Comparison of ENCODE assay signal across 29 cellular contexts in the genomic region with DNA sequence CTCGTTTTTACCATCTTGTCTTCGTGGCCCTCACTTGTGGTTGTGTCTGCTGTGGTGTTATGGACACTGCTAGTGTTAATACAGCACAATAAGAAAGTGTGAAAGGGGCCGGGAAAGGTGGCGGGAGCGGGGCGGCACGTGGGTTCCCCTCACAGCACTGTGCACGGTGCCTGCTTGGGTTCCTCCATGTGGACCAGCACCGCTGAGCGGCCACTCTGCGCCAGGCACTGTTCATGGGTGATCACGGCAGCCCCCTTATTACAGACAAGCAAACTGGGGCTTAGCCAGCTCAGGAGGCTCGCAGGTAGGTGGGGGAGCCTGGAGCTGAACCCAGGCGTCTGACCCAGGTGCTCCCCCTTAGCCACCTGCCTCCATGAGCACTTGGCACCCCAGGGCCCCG.
"Had no signal": no experiment of that assay in that cellular context is flagged by ENCODE, and none has a peak within 500 bp of the region (broad histone marks: within the 10 kb centered on the region; RNA-seq: fewer than 3 reads in every experiment).

No MANE protein-coding gene starts in this region.

- H3K4me1 ChIP-seq: adrenal gland, body of pancreas had no signal

- ATAC-seq: activated CD4-positive, alpha-beta T cell treated with anti-CD3 and anti-CD28 coated beads for 36 hours; activated CD8-positive, alpha-beta memory T cell treated with anti-CD3 and anti-CD28 coated beads, Interleukin-2, amount 10 ng/mL, durations not matched to agents 7 days and 5 days; activated CD8-positive, alpha-beta T cell treated with anti-CD3 and anti-CD28 coated beads, Interleukin-2, amount 10 ng/mL, durations not matched to agents 7 days and 5 days; activated naive CD8-positive, alpha-beta T cell treated with anti-CD3 and anti-CD28 coated beads, Interleukin-2, amount 50 U/mL, for 24 hours; body of pancreas; effector memory CD8-positive, alpha-beta T cell had no signal

- DNase-seq: activated CD4-positive, alpha-beta memory T cell treated with anti-CD3 and anti-CD28 coated beads for 36 hours; activated CD4-positive, alpha-beta T cell treated with anti-CD3 and anti-CD28 coated beads for 36 hours; activated CD4-positive, alpha-beta T cell treated with anti-CD3 and anti-CD28 coated beads, Interleukin-2, amount 10 ng/mL, durations not matched to agents 24 days and 14 days; activated CD4-positive, CD25-positive, alpha-beta regulatory T cell; activated CD4-positive, CD25-positive, alpha-beta regulatory T cell treated with anti-CD3 and anti-CD28 coated beads, Interleukin-2, amount 50 U/mL, for 72 hours; activated CD8-positive, alpha-beta memory T cell treated with anti-CD3 and anti-CD28 coated beads, Interleukin-2, amount 10 ng/mL, durations not matched to agents 7 days and 5 days; activated CD8-positive, alpha-beta memory T cell treated with anti-CD3 and anti-CD28 coated beads, Interleukin-2, amount 50 U/mL, for 4 hours; activated CD8-positive, alpha-beta T cell treated with anti-CD3 and anti-CD28 coated beads, Interleukin-2, amount 10 ng/mL, durations not matched to agents 7 days and 5 days; activated effector memory CD4-positive, alpha-beta T cell treated with anti-CD3 and anti-CD28 coated beads, Interleukin-2, amount 50 U/mL, for 16 hours; activated naive CD4-positive, alpha-beta T cell treated with anti-CD3 and anti-CD28 coated beads for 36 hours; activated naive CD8-positive, alpha-beta T cell treated with anti-CD3 and anti-CD28 coated beads for 36 hours; activated naive CD8-positive, alpha-beta T cell treated with anti-CD3 and anti-CD28 coated beads, Interleukin-2, amount 50 U/mL, for 24 hours; activated T-cell treated with anti-CD3 and anti-CD28 coated beads, Interleukin-2, amount 50 U/mL, for 1 hour; activated T-cell treated with anti-CD3 and anti-CD28 coated beads, Interleukin-2, amount 50 U/mL, for 48 hours; adrenal gland; amygdala; aorta; body of pancreas; caudate nucleus; cortex of kidney; dermis blood vessel endothelial cell; effector CD4-positive, alpha-beta T cell; effector memory CD8-positive, alpha-beta T cell; erythroblast; foreskin fibroblast; glutamatergic neuron; T-helper 1 cell; T-helper 2 cell had no signal

- H3K4me3 ChIP-seq: adrenal gland, body of pancreas, heart left ventricle had no signal

- H3K9me3 ChIP-seq: adrenal gland, body of pancreas, heart left ventricle had no signal

- H3K27ac ChIP-seq: adrenal gland, body of pancreas had no signal

- H3K27me3 ChIP-seq: adrenal gland, body of pancreas, heart left ventricle had no signal
